Comparison of ENCODE assay signal across 3 cellular contexts in genomic region chr1:50702395-50702794, GRCh38.
TF ChIP-seq lines count a peak whose summit lies in the region.

No MANE protein-coding gene starts in this region.

TF ChIP-seq in GM23338, 12 proteins besides CTCF, POLR2A, EP300 and RAD21 (continues in another document):
- TF ChIP-seq ZNF331 (CRISPR knock-in tag; IDR thresholded peaks at IDR 0.05; ENCODE audit: low read depth) (no peak), POLR2AphosphoS5 (IDR thresholded peaks at IDR 0.05; ENCODE audit: low read depth) (no peak), ETS1 (IDR thresholded peaks at IDR 0.05) (no peak), EZH2phosphoT487 (IDR thresholded peaks at IDR 0.05; ENCODE audit: unreplicated experiment) (no peak), JUNB (IDR thresholded peaks at IDR 0.05; ENCODE audit: unreplicated experiment) (no peak), EZH2 (IDR thresholded peaks at IDR 0.05; ENCODE audit: low read depth, unreplicated experiment) (no peak)

TF ChIP-seq in H1, 55 proteins besides CTCF, POLR2A, EP300 and RAD21:
- TF ChIP-seq ATF3 (IDR thresholded peaks at IDR 0.05; ENCODE audit: insufficient read depth, low read depth, low read length) (no peak), TEAD4 (IDR thresholded peaks at IDR 0.05; ENCODE audit: low read depth, low read length) (no peak), SIRT6 (IDR thresholded peaks at IDR 0.05; ENCODE audit: low read length) (no peak), PHF8 (conservative IDR thresholded peaks at IDR 0.05; ENCODE audit: low read depth, low read length) (no peak), TAF1 (IDR thresholded peaks at IDR 0.05; ENCODE audit: low read depth, low read length) (no peak), USF2 (IDR thresholded peaks at IDR 0.05; ENCODE audit: low read length) (no peak), RFX5 (IDR thresholded peaks at IDR 0.05; ENCODE audit: borderline replicate concordance, low read depth, low read length) (no peak), SIN3A (conservative IDR thresholded peaks at IDR 0.05 in 1 of 2, IDR thresholded peaks at IDR 0.05 in 1 of 2; ENCODE audit: low read depth in 1 of 2, low read length in 2 of 2) (no peak)

TF ChIP-seq in HepG2, 621 proteins besides CTCF, POLR2A, EP300 and RAD21:
- TF ChIP-seq UBTF (CRISPR knock-in tag; IDR thresholded peaks at IDR 0.05) (no peak), KAT7 (CRISPR knock-in tag; IDR thresholded peaks at IDR 0.05; ENCODE audit: borderline replicate concordance) (no peak), GZF1 (CRISPR knock-in tag; IDR thresholded peaks at IDR 0.05) (no peak), MBNL3 (CRISPR knock-in tag; conservative IDR thresholded peaks at IDR 0.05) (no peak), ZSCAN5A (CRISPR knock-in tag; IDR thresholded peaks at IDR 0.05; ENCODE audit: borderline replicate concordance) (no peak), BHLHE40 (IDR thresholded peaks at IDR 0.05; ENCODE audit: low read length) (no peak), EHMT2 (IDR thresholded peaks at IDR 0.05; ENCODE audit: borderline replicate concordance, low read depth, low read length) (no peak), SNRNP70 (IDR thresholded peaks at IDR 0.05; ENCODE audit: low read depth, low read length) (no peak), MED8 (CRISPR knock-in tag; IDR thresholded peaks at IDR 0.05; ENCODE audit: insufficient replicate concordance) (no peak), ZNF501 (CRISPR knock-in tag; IDR thresholded peaks at IDR 0.05) (no peak), HMGA1 (CRISPR knock-in tag; conservative IDR thresholded peaks at IDR 0.05) (no peak), FOXM1 (CRISPR knock-in tag; IDR thresholded peaks at IDR 0.05) (no peak), ZNF20 (CRISPR knock-in tag; IDR thresholded peaks at IDR 0.05) (no peak), ZFP36 (IDR thresholded peaks at IDR 0.05; ENCODE audit: borderline replicate concordance, low read depth, low read length, partially characterized antibody) (no peak)
